ENCODE assay signal across 18 cellular contexts in genomic region chr5:62167651-62168050, GRCh38.
A peak's percentile ranks its signal among the peaks of the same experiment; 100 is the strongest.
DNase-seq lines count a peak whose midpoint lies in the region; ATAC-seq, FAIRE-seq and TF ChIP-seq lines count a peak whose summit lies in the region.
"Had no signal": no experiment of that assay in that cellular context is flagged by ENCODE, and none has a peak within 500 bp of the region (broad histone marks: within the 10 kb centered on the region; RNA-seq: fewer than 3 reads in every experiment).

No MANE protein-coding gene starts in this region.

- no peaks in the 10 kb centered on the region for H4K20me1 ChIP-seq in keratinocyte (ENCODE audit: control insufficient read depth, extremely low read depth, insufficient read depth, low read length)

- no peaks in the 10 kb centered on the region for H3K27me3 ChIP-seq in keratinocyte (ENCODE audit: control insufficient read depth, extremely low read depth, insufficient read depth, low read length)
- peaks cover 0 to 5% (median 0%) of the 10 kb centered on the region in 9 donors for H3K27me3 ChIP-seq in heart left ventricle
- H3K27me3 ChIP-seq: Peyer's patch had no signal

- H3K4me1 ChIP-seq in keratinocyte (ENCODE audit: control insufficient read depth, extremely low read depth, insufficient read depth, low read length) (peaks cover 7% of the 10 kb centered on the region), kidney (ENCODE audit: control insufficient read depth in 1 of 2, insufficient read depth in 1 of 2, low read depth in 1 of 2, low read length in 2 of 2) (no peaks in the 10 kb centered on the region), heart left ventricle (no peaks in the 10 kb centered on the region)
- H3K4me1 ChIP-seq: Peyer's patch had no signal

- H3K27ac ChIP-seq in keratinocyte (ENCODE audit: control insufficient read depth, insufficient read depth, low read length) = no peak overlapping the region
- no peak overlapping the region for H3K27ac ChIP-seq in kidney (ENCODE audit: low read depth in 2 of 2, low read length in 2 of 2)
- no peak overlapping the region for H3K27ac ChIP-seq in heart left ventricle
- H3K27ac ChIP-seq: Peyer's patch had no signal

- no peaks in the 10 kb centered on the region for H3K79me2 ChIP-seq in keratinocyte (ENCODE audit: control insufficient read depth, insufficient read depth, low read length)

- FAIRE-seq in keratinocyte (lab: Jason Lieb, UNC) (peak; percentile 26), kidney (lab: Jason Lieb, UNC) (no peak)
- FAIRE-seq: GM12891, GM19239, K562 had no signal

- dilution Hi-C loops in keratinocyte (cut with MboI; ENCODE audit: extremely low pct_ligation_motif_present, low sequenced_read_pairs) = no loop called here

- H3K9me3 ChIP-seq in keratinocyte (ENCODE audit: control insufficient read depth, low read depth, low read length) = no peaks in the 10 kb centered on the region
- no peaks in the 10 kb centered on the region for H3K9me3 ChIP-seq in kidney (ENCODE audit: control insufficient read depth in 1 of 2, low read length in 2 of 2)
- no peaks in the 10 kb centered on the region for H3K9me3 ChIP-seq in heart left ventricle
- H3K9me3 ChIP-seq: Peyer's patch had no signal

- DNase-seq in DMS153 treated with DMSO at 0.1 percent for 48 hours (lab: John Stamatoyannopoulos, UW; ENCODE audit: unreplicated experiment) (peak; percentile 33), NCI-H1105 treated with DMSO at 0.1 percent for 48 hours (lab: John Stamatoyannopoulos, UW) (peak; percentile 49), NCI-H748 (lab: John Stamatoyannopoulos, UW; ENCODE audit: unreplicated experiment) (peak; percentile 93), keratinocyte (ENCODE audit: low read depth, low spot score) (peak; percentile 2), kidney (no peak), SHP77 (lab: John Stamatoyannopoulos, UW) (no peak), heart left ventricle (no peak)
- DNase-seq: CD4-positive, alpha-beta memory T cell; NCI-H1930; NCI-H226; NCI-H82; Peyer's patch; SIG-M5; T-helper 17 cell had no signal

- TF ChIP-seq POLR2A in heart left ventricle (IDR thresholded peaks at IDR 0.05) = no peak

- H3K4me2 ChIP-seq in keratinocyte (ENCODE audit: control insufficient read depth, extremely low read depth, insufficient read depth, low read depth, low read length) = peak overlapping the region; percentile 51

- H3K4me3 ChIP-seq in keratinocyte (ENCODE audit: control insufficient read depth in 2 of 3, extremely low read depth in 1 of 3, insufficient read depth in 2 of 3, low read depth in 1 of 3, low read length in 3 of 3) (no peak overlapping the region), kidney (ENCODE audit: low read length in 2 of 2) (no peak overlapping the region), heart left ventricle (no peak overlapping the region)
- H3K4me3 ChIP-seq: K562, Peyer's patch had no signal

- ATAC-seq in heart left ventricle = no peak
- ATAC-seq: HCT116, K562, T-helper 17 cell had no signal

- TF ChIP-seq CTCF in keratinocyte (optimal IDR thresholded peaks at IDR 0.05 in 1 of 3, IDR thresholded peaks at IDR 0.05 in 1 of 3, conservative IDR thresholded peaks at IDR 0.05 in 1 of 3; ENCODE audit: extremely low read depth in 1 of 3, insufficient read depth in 2 of 3, low read length in 3 of 3) (no peak), kidney (IDR thresholded peaks at IDR 0.05; ENCODE audit: borderline replicate concordance, extremely low read depth, insufficient read depth) (no peak), heart left ventricle (IDR thresholded peaks at IDR 0.05) (no peak)

- H3K36me3 ChIP-seq in keratinocyte (ENCODE audit: control insufficient read depth in 2 of 2, extremely low read depth in 1 of 2, insufficient read depth in 2 of 2, low read length in 2 of 2) = no peaks in the 10 kb centered on the region
- no peaks in the 10 kb centered on the region for H3K36me3 ChIP-seq in kidney (ENCODE audit: control insufficient read depth in 1 of 2, insufficient read depth in 2 of 2, low read length in 2 of 2)
- no peaks in the 10 kb centered on the region for H3K36me3 ChIP-seq in heart left ventricle
- H3K36me3 ChIP-seq: Peyer's patch had no signal

- no peaks in the 10 kb centered on the region for H3K9me1 ChIP-seq in keratinocyte (ENCODE audit: control insufficient read depth, extremely low read depth, insufficient read depth, low read length)

- H3K9ac ChIP-seq in keratinocyte (ENCODE audit: control insufficient read depth, extremely low read depth, insufficient read depth, low read length) (no peak overlapping the region), kidney (ENCODE audit: low read length in 2 of 2) (no peak overlapping the region)

- 69 to 74% (median 71%) methylated on average over 2 of the region's 2 CpGs for WGBS in heart left ventricle, 4 donors

- H2AFZ ChIP-seq in keratinocyte (ENCODE audit: control insufficient read depth, low read length) = peak overlapping the region; percentile 41

- intact Hi-C loops in kidney (cut with DNase I) = no loop called here
- intact Hi-C loops in heart left ventricle (cut with DNase I) = no loop called here

Comparison
In these comparisons a context has a peak if more than half of its experiments do, and no peak if none do; other contexts are left out.
1. DNase-seq: peak in DMS153 treated with DMSO at 0.1 percent for 48 hours (single experiment), NCI-H1105 treated with DMSO at 0.1 percent for 48 hours (single experiment), NCI-H748 (single experiment) and keratinocyte (single experiment); none in kidney (single experiment), SHP77 (0 of 2) and heart left ventricle (0 of 5).